8 cellular contexts compared by ENCODE assay signal in genomic region chr3:113947372-113948014, GRCh38. TPM values are rescaled to one million over a fixed set of nuclear protein-coding genes. Genes with fewer than 3 reads are reported as not detected.
A peak's percentile ranks its signal among the peaks of the same experiment; 100 is the strongest.
DNase-seq lines count a peak whose midpoint lies in the region; ATAC-seq and TF ChIP-seq lines count a peak whose summit lies in the region.

A gene with protein sequence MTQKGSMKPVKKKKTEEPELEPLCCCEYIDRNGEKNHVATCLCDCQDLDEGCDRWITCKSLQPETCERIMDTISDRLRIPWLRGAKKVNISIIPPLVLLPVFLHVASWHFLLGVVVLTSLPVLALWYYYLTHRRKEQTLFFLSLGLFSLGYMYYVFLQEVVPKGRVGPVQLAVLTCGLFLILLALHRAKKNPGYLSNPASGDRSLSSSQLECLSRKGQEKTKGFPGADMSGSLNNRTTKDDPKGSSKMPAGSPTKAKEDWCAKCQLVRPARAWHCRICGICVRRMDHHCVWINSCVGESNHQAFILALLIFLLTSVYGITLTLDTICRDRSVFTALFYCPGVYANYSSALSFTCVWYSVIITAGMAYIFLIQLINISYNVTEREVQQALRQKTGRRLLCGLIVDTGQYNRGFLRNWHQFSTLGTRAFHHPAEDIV (plus strand): TSS chr3:113948013. CDS start chr3:113948803, 790 bp downstream.

- peaks cover 6% of the 10 kb centered on the region; the same call in 1 of the 2 replicates for H3F3A ChIP-seq in PC-9 (ENCODE audit: insufficient read depth, low read depth)

- no peaks in the 10 kb centered on the region for H3K36me3 ChIP-seq in PC-9 (ENCODE audit: low read depth)

- H3K27ac Mint-ChIP-seq in IgD-negative memory B cell (peak within 1 kb of the TSS; percentile 87 to 91 (median 91)), nephron progenitor cell (no peak within 1 kb of the TSS)
- peak within 1 kb of the TSS; percentile 74 for H3K27ac Mint-ChIP-seq in stimulated activated naive CD8-positive, alpha-beta T cell treated with anti-CD3 and anti-CD28 coated beads, Interleukin-15, Interleukin-2, amounts not matched to agents 100 ng/mL and 50 ng/mL, for 24 hours

- H3K4me3 Mint-ChIP-seq in IgD-negative memory B cell (peak within 1 kb of the TSS; percentile 87 to 95 (median 92)), nephron progenitor cell (peak within 1 kb of the TSS; percentile 84)
- peak within 1 kb of the TSS; percentile 77 for H3K4me3 Mint-ChIP-seq in stimulated activated naive CD8-positive, alpha-beta T cell treated with anti-CD3 and anti-CD28 coated beads, Interleukin-15, Interleukin-2, amounts not matched to agents 100 ng/mL and 50 ng/mL, for 24 hours

- H3K4me1 Mint-ChIP-seq in IgD-negative memory B cell, result peaks cover 10 to 20% (median 16%) of the 10 kb centered on the region in 3 donors
- H3K4me1 Mint-ChIP-seq in nephron progenitor cell, result peaks cover 9% of the 10 kb centered on the region
- H3K4me1 Mint-ChIP-seq in stimulated activated naive CD8-positive, alpha-beta T cell treated with anti-CD3 and anti-CD28 coated beads, Interleukin-15, Interleukin-2, amounts not matched to agents 100 ng/mL and 50 ng/mL, for 24 hours (ENCODE audit: low read depth), result peaks cover 20% of the 10 kb centered on the region

- CTCF ChIA-PET in PC-9 (lab: Charles Lee), result no interaction called here

- H3K4me2 ChIP-seq in PC-9, result peak within 1 kb of the TSS; percentile 84

- no peaks in the 10 kb centered on the region for H3K9me2 ChIP-seq in PC-9 (ENCODE audit: insufficient read depth)

- no TSS peak for BruUV-seq in PC-9 (replicated peaks; lab: Mats Ljungman, UMichigan)

- peaks cover 7% of the 10 kb centered on the region for H3K4me1 ChIP-seq in PC-9 (replicated peaks; ENCODE audit: insufficient read depth)

- no peak for TF ChIP-seq CTCF in PC-9 (conservative IDR thresholded peaks at IDR 0.05)
- no peak for TF ChIP-seq CTCF in nephron progenitor cell (IDR thresholded peaks at IDR 0.05)

- peak within 1 kb of the TSS; percentile 91 for H2AFZ ChIP-seq in PC-9

- H3K9me3 Mint-ChIP-seq in IgD-negative memory B cell (peaks cover 0 to 3% (median 0%) of the 10 kb centered on the region in 3 donors), nephron progenitor cell (no peaks in the 10 kb centered on the region)
- H3K9me3 Mint-ChIP-seq in stimulated activated naive CD8-positive, alpha-beta T cell treated with anti-CD3 and anti-CD28 coated beads, Interleukin-15, Interleukin-2, amounts not matched to agents 100 ng/mL and 50 ng/mL, for 24 hours, result no peaks in the 10 kb centered on the region

- POLR2A ChIA-PET in PC-9 (lab: Charles Lee; ENCODE audit: unreplicated experiment), result no interaction called here

- no peaks in the 10 kb centered on the region for H4K20me1 ChIP-seq in PC-9 (ENCODE audit: insufficient read depth)

- no peaks in the 10 kb centered on the region for H3K9me3 ChIP-seq in PC-9 (ENCODE audit: insufficient read depth, low read depth)

- no peak within 1 kb of the TSS for H3K27ac ChIP-seq in PC-9

- peak; percentile 67 for ATAC-seq in GM21619 (IDR thresholded peaks at IDR 0.05; ENCODE audit: unreplicated experiment)

- H3K27me3 ChIP-seq in PC-9 (ENCODE audit: insufficient read depth, low read depth), result no peaks in the 10 kb centered on the region

- DNase-seq in DMS114 treated with DMSO at 0.1 percent for 48 hours (lab: John Stamatoyannopoulos, UW; ENCODE audit: unreplicated experiment) (peak; percentile 25), PC-9 (peak; percentile 50 to 94), fibroblast of peridontal ligament (ENCODE audit: extremely low read depth) (peak; percentile 34), nephron progenitor cell (peak; percentile 76)
- DNase-seq in activated T-helper 1 cell treated with anti-CD3 and anti-CD28 coated beads, Interleukin-2, amount 50 U/mL, for 16 hours (ENCODE audit: low read depth in 1 of 2, low spot score in 1 of 2), result peak; percentile 30 to 66

- intact Hi-C loops in PC-9 (cut with micrococcal nuclease; ENCODE audit: unreplicated experiment), result loop anchor here (2.0 to 10.0 kb wide), 4 partner anchors 50 to 1197 kb away; partner anchors contain the start of genes ATP6V1A, CCDC191, NAA50 and QTRT2

- H3K27me3 Mint-ChIP-seq in IgD-negative memory B cell, result no peaks in the 10 kb centered on the region
- H3K27me3 Mint-ChIP-seq in nephron progenitor cell (ENCODE audit: low read depth, poor library complexity), result peaks cover 80% of the 10 kb centered on the region
- peaks cover 43% of the 10 kb centered on the region for H3K27me3 Mint-ChIP-seq in stimulated activated naive CD8-positive, alpha-beta T cell treated with anti-CD3 and anti-CD28 coated beads, Interleukin-15, Interleukin-2, amounts not matched to agents 100 ng/mL and 50 ng/mL, for 24 hours

- H3K36me3 Mint-ChIP-seq in IgD-negative memory B cell, result peaks cover 5% of the 10 kb centered on the region
- no peaks in the 10 kb centered on the region for H3K36me3 Mint-ChIP-seq in nephron progenitor cell (ENCODE audit: low read depth)
- peaks cover 4% of the 10 kb centered on the region for H3K36me3 Mint-ChIP-seq in stimulated activated naive CD8-positive, alpha-beta T cell treated with anti-CD3 and anti-CD28 coated beads, Interleukin-15, Interleukin-2, amounts not matched to agents 100 ng/mL and 50 ng/mL, for 24 hours (ENCODE audit: low read depth)

- peak within 1 kb of the TSS; percentile 82 for H3K4me3 ChIP-seq in PC-9

- no peaks in the 10 kb centered on the region for H3K79me2 ChIP-seq in PC-9 (ENCODE audit: low read depth)

RNA-seq across cellular contexts. Expression of the gene that starts here (rescaled TPM):
- 4.1 TPM for polyA plus RNA-seq in IgD-negative memory B cell
- 17.5 and 20.9 TPM in 2 replicates for total RNA-seq in PC-9 (2021)

Comparison
In these comparisons a context has a peak if more than half of its experiments do, and no peak if none do; other contexts are left out.
1. DNase-seq: peak in every context shown above with its lines; median percentile 76 in nephron progenitor cell; 72 in PC-9; 48 in activated T-helper 1 cell treated with anti-CD3 and anti-CD28 coated beads, Interleukin-2, amount 50 U/mL, for 16 hours; 34 in fibroblast of peridontal ligament; 25 in DMS114 treated with DMSO at 0.1 percent for 48 hours.